Comparison of ENCODE assay signal across 1 cellular context in the genomic region with DNA sequence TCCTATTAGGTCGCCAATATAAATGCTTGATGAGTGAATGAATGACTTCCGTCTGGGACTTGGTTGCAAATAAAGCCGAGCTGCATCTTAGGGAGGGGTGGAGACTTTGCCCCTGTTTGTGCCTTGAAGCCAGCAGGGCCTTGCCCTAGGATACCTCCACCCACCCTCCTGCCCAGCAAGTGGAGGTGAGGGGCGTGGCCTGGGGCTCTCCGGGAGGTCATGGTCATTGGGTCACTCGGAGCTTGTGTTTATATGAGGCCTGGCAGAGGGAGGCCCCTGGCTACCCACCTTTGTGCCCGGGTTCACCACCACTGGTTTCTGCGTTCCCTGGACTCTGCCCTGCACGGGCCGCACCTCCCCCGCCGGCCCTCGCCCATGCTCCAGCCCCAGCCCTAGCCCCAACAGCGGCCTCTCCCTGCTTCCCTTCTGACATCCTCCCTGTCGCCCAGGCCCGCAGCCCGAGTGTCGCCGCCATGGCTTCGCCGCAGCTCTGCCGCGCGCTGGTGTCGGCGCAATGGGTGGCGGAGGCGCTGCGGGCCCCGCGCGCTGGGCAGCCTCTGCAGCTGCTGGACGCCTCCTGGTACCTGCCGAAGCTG.
A peak's percentile ranks its signal among the peaks of the same experiment; 100 is the strongest.
TF ChIP-seq lines count a peak whose summit lies in the region.

No MANE protein-coding gene starts in this region.

TF ChIP-seq in HepG2, 621 proteins besides CTCF, POLR2A, EP300 and RAD21 (continued from another document):
- TF ChIP-seq, protein P1, sequence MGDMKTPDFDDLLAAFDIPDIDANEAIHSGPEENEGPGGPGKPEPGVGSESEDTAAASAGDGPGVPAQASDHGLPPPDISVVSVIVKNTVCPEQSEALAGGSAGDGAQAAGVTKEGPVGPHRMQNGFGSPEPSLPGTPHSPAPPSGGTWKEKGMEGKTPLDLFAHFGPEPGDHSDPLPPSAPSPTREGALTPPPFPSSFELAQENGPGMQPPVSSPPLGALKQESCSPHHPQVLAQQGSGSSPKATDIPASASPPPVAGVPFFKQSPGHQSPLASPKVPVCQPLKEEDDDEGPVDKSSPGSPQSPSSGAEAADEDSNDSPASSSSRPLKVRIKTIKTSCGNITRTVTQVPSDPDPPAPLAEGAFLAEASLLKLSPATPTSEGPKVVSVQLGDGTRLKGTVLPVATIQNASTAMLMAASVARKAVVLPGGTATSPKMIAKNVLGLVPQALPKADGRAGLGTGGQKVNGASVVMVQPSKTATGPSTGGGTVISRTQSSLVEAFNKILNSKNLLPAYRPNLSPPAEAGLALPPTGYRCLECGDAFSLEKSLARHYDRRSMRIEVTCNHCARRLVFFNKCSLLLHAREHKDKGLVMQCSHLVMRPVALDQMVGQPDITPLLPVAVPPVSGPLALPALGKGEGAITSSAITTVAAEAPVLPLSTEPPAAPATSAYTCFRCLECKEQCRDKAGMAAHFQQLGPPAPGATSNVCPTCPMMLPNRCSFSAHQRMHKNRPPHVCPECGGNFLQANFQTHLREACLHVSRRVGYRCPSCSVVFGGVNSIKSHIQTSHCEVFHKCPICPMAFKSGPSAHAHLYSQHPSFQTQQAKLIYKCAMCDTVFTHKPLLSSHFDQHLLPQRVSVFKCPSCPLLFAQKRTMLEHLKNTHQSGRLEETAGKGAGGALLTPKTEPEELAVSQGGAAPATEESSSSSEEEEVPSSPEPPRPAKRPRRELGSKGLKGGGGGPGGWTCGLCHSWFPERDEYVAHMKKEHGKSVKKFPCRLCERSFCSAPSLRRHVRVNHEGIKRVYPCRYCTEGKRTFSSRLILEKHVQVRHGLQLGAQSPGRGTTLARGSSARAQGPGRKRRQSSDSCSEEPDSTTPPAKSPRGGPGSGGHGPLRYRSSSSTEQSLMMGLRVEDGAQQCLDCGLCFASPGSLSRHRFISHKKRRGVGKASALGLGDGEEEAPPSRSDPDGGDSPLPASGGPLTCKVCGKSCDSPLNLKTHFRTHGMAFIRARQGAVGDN (CRISPR knock-in tag; IDR thresholded peaks at IDR 0.05): peak; percentile 95
- TF ChIP-seq, protein P2, sequence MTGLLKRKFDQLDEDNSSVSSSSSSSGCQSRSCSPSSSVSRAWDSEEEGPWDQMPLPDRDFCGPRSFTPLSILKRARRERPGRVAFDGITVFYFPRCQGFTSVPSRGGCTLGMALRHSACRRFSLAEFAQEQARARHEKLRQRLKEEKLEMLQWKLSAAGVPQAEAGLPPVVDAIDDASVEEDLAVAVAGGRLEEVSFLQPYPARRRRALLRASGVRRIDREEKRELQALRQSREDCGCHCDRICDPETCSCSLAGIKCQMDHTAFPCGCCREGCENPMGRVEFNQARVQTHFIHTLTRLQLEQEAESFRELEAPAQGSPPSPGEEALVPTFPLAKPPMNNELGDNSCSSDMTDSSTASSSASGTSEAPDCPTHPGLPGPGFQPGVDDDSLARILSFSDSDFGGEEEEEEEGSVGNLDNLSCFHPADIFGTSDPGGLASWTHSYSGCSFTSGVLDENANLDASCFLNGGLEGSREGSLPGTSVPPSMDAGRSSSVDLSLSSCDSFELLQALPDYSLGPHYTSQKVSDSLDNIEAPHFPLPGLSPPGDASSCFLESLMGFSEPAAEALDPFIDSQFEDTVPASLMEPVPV (CRISPR knock-in tag; IDR thresholded peaks at IDR 0.05): no peak
- TF ChIP-seq SIX4 (CRISPR knock-in tag; IDR thresholded peaks at IDR 0.05): no peak
- TF ChIP-seq FIP1L1 (IDR thresholded peaks at IDR 0.05; ENCODE audit: borderline replicate concordance, insufficient read depth, low read depth, low read length): no peak
- TF ChIP-seq, protein P3, sequence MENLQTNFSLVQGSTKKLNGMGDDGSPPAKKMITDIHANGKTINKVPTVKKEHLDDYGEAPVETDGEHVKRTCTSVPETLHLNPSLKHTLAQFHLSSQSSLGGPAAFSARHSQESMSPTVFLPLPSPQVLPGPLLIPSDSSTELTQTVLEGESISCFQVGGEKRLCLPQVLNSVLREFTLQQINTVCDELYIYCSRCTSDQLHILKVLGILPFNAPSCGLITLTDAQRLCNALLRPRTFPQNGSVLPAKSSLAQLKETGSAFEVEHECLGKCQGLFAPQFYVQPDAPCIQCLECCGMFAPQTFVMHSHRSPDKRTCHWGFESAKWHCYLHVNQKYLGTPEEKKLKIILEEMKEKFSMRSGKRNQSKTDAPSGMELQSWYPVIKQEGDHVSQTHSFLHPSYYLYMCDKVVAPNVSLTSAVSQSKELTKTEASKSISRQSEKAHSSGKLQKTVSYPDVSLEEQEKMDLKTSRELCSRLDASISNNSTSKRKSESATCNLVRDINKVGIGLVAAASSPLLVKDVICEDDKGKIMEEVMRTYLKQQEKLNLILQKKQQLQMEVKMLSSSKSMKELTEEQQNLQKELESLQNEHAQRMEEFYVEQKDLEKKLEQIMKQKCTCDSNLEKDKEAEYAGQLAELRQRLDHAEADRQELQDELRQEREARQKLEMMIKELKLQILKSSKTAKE (CRISPR knock-in tag; IDR thresholded peaks at IDR 0.05; ENCODE audit: borderline replicate concordance): peak; percentile 59
- TF ChIP-seq, protein P4, sequence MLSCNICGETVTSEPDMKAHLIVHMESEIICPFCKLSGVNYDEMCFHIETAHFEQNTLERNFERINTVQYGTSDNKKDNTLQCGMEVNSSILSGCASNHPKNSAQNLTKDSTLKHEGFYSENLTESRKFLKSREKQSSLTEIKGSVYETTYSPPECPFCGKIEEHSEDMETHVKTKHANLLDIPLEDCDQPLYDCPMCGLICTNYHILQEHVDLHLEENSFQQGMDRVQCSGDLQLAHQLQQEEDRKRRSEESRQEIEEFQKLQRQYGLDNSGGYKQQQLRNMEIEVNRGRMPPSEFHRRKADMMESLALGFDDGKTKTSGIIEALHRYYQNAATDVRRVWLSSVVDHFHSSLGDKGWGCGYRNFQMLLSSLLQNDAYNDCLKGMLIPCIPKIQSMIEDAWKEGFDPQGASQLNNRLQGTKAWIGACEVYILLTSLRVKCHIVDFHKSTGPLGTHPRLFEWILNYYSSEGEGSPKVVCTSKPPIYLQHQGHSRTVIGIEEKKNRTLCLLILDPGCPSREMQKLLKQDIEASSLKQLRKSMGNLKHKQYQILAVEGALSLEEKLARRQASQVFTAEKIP (CRISPR knock-in tag; IDR thresholded peaks at IDR 0.05; ENCODE audit: borderline replicate concordance): no peak
- TF ChIP-seq HOXA3 (CRISPR knock-in tag; IDR thresholded peaks at IDR 0.05): peak; percentile 92
- no peak for TF ChIP-seq RNF2 (conservative IDR thresholded peaks at IDR 0.05; ENCODE audit: low read depth)
- TF ChIP-seq AKAP8 (CRISPR knock-in tag; IDR thresholded peaks at IDR 0.05): peak; percentile 91
- no peak for TF ChIP-seq AGO1 (IDR thresholded peaks at IDR 0.05; ENCODE audit: low read depth, low read length, poor library complexity, severe bottlenecking)
- TF ChIP-seq FOXA3 (CRISPR knock-in tag; IDR thresholded peaks at IDR 0.05): peak; percentile 58
- TF ChIP-seq, protein P5, sequence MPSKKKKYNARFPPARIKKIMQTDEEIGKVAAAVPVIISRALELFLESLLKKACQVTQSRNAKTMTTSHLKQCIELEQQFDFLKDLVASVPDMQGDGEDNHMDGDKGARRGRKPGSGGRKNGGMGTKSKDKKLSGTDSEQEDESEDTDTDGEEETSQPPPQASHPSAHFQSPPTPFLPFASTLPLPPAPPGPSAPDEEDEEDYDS (CRISPR knock-in tag; IDR thresholded peaks at IDR 0.05): no peak; the same call in 1 of the 2 replicates
- TF ChIP-seq, protein P6, sequence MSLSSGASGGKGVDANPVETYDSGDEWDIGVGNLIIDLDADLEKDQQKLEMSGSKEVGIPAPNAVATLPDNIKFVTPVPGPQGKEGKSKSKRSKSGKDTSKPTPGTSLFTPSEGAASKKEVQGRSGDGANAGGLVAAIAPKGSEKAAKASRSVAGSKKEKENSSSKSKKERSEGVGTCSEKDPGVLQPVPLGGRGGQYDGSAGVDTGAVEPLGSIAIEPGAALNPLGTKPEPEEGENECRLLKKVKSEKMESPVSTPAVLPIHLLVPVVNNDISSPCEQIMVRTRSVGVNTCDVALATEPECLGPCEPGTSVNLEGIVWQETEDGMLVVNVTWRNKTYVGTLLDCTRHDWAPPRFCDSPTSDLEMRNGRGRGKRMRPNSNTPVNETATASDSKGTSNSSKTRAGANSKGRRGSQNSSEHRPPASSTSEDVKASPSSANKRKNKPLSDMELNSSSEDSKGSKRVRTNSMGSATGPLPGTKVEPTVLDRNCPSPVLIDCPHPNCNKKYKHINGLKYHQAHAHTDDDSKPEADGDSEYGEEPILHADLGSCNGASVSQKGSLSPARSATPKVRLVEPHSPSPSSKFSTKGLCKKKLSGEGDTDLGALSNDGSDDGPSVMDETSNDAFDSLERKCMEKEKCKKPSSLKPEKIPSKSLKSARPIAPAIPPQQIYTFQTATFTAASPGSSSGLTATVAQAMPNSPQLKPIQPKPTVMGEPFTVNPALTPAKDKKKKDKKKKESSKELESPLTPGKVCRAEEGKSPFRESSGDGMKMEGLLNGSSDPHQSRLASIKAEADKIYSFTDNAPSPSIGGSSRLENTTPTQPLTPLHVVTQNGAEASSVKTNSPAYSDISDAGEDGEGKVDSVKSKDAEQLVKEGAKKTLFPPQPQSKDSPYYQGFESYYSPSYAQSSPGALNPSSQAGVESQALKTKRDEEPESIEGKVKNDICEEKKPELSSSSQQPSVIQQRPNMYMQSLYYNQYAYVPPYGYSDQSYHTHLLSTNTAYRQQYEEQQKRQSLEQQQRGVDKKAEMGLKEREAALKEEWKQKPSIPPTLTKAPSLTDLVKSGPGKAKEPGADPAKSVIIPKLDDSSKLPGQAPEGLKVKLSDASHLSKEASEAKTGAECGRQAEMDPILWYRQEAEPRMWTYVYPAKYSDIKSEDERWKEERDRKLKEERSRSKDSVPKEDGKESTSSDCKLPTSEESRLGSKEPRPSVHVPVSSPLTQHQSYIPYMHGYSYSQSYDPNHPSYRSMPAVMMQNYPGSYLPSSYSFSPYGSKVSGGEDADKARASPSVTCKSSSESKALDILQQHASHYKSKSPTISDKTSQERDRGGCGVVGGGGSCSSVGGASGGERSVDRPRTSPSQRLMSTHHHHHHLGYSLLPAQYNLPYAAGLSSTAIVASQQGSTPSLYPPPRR (CRISPR knock-in tag; IDR thresholded peaks at IDR 0.05; ENCODE audit: borderline replicate concordance): peak; percentile 83; the same call in 1 of the 2 replicates
- no peak for TF ChIP-seq ELF4 (CRISPR knock-in tag; IDR thresholded peaks at IDR 0.05; ENCODE audit: borderline replicate concordance)
- TF ChIP-seq, protein P7, sequence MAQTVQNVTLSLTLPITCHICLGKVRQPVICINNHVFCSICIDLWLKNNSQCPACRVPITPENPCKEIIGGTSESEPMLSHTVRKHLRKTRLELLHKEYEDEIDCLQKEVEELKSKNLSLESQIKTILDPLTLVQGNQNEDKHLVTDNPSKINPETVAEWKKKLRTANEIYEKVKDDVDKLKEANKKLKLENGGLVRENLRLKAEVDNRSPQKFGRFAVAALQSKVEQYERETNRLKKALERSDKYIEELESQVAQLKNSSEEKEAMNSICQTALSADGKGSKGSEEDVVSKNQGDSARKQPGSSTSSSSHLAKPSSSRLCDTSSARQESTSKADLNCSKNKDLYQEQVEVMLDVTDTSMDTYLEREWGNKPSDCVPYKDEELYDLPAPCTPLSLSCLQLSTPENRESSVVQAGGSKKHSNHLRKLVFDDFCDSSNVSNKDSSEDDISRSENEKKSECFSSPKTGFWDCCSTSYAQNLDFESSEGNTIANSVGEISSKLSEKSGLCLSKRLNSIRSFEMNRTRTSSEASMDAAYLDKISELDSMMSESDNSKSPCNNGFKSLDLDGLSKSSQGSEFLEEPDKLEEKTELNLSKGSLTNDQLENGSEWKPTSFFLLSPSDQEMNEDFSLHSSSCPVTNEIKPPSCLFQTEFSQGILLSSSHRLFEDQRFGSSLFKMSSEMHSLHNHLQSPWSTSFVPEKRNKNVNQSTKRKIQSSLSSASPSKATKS (CRISPR knock-in tag; IDR thresholded peaks at IDR 0.05): no peak
- peak; percentile 56; the same call in 1 of the 2 replicates for TF ChIP-seq ISL2 (CRISPR knock-in tag; IDR thresholded peaks at IDR 0.05)
- no peak for TF ChIP-seq ZNF335 (CRISPR knock-in tag; IDR thresholded peaks at IDR 0.05)
- TF ChIP-seq ZKSCAN1 (IDR thresholded peaks at IDR 0.05; ENCODE audit: low read length): no peak
- TF ChIP-seq GTF3A (CRISPR knock-in tag; conservative IDR thresholded peaks at IDR 0.05): no peak
- TF ChIP-seq, protein P8, sequence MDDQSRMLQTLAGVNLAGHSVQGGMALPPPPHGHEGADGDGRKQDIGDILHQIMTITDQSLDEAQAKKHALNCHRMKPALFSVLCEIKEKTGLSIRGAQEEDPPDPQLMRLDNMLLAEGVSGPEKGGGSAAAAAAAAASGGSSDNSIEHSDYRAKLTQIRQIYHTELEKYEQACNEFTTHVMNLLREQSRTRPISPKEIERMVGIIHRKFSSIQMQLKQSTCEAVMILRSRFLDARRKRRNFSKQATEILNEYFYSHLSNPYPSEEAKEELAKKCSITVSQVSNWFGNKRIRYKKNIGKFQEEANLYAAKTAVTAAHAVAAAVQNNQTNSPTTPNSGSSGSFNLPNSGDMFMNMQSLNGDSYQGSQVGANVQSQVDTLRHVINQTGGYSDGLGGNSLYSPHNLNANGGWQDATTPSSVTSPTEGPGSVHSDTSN (CRISPR knock-in tag; IDR thresholded peaks at IDR 0.05; ENCODE audit: borderline replicate concordance): no peak
- TF ChIP-seq ZZZ3 (CRISPR knock-in tag; IDR thresholded peaks at IDR 0.05; ENCODE audit: borderline replicate concordance): peak; percentile 31; the same call in 1 of the 2 replicates
